In genomic region chr18:67509711-67510110, GRCh38 we compare ENCODE assay signal across 19 cellular contexts. TPM values are rescaled to one million over a fixed set of nuclear protein-coding genes. Genes with fewer than 3 reads are reported as not detected.
DNase-seq lines count a peak whose midpoint lies in the region; TF ChIP-seq lines count a peak whose summit lies in the region.
"Had no signal": no experiment of that assay in that cellular context is flagged by ENCODE, and none has a peak within 500 bp of the region (broad histone marks: within the 10 kb centered on the region; RNA-seq: fewer than 3 reads in every experiment).

No MANE protein-coding gene starts in this region.

- no peak overlapping the region for H2BK120ac ChIP-seq in H9 (ENCODE audit: low read depth, low read length, poor library complexity, severe bottlenecking)

- H3K4ac ChIP-seq in H9 (ENCODE audit: low read depth, low read length): no peak overlapping the region

- no peak overlapping the region for H4K5ac ChIP-seq in H9 (ENCODE audit: insufficient read length, low read depth, low read length)

- H4K20me1 ChIP-seq in H9 (ENCODE audit: control insufficient read depth, insufficient read depth, insufficient read length): no peaks in the 10 kb centered on the region

- no peak overlapping the region for H2BK15ac ChIP-seq in H9 (ENCODE audit: low read depth, low read length)

- H3K36me3 ChIP-seq in adipocyte (ENCODE audit: control insufficient read depth, insufficient read depth, low read length, severe bottlenecking): peaks cover 33% of the 10 kb centered on the region
- H3K36me3 ChIP-seq: lower lobe of right lung, neural progenitor cell had no signal

- no peaks in the 10 kb centered on the region for H3K79me1 ChIP-seq in H9 (ENCODE audit: insufficient read depth, low read depth, low read length, poor library complexity, severe bottlenecking)

- H3K23ac ChIP-seq in H9 (ENCODE audit: insufficient read length, low read depth, low read length): no peak overlapping the region

- TF ChIP-seq CTCF in H9 (conservative IDR thresholded peaks at IDR 0.05): no peak

- no peak overlapping the region for H3K14ac ChIP-seq in H9 (ENCODE audit: insufficient read depth, low read length)

- no peak overlapping the region for H2BK5ac ChIP-seq in H9 (ENCODE audit: insufficient read length, low read length)

- no peak overlapping the region for H3T11ph ChIP-seq in H9 (ENCODE audit: low read length)

- H2AFZ ChIP-seq in H9 (ENCODE audit: low read length): no peak overlapping the region
- H2AFZ ChIP-seq: neural progenitor cell had no signal

- H3K27me3 Mint-ChIP-seq in H9 (ENCODE audit: low read depth): no peaks in the 10 kb centered on the region
- H3K27me3 Mint-ChIP-seq: activated CD4-positive, alpha-beta memory T cell treated with anti-CD3 and anti-CD28 coated beads for 36 hours had no signal

- H3K4me2 ChIP-seq in H9 (ENCODE audit: insufficient read depth, insufficient read length, low read length): no peak overlapping the region
- H3K4me2 ChIP-seq: neural progenitor cell had no signal

- no peaks in the 10 kb centered on the region for H3K23me2 ChIP-seq in H9 (ENCODE audit: insufficient read length, low read depth, low read length, poor library complexity, severe bottlenecking)

- H3K27ac ChIP-seq in H9 (ENCODE audit: insufficient read length, low read depth, low read length): no peak overlapping the region
- H3K27ac ChIP-seq: foreskin keratinocyte, lower lobe of right lung, neural progenitor cell had no signal

- DNase-seq in EH (ENCODE audit: low read depth) (peak; percentile 74), adipocyte (ENCODE audit: low read depth) (peak; percentile 60), fibroblast of peridontal ligament (ENCODE audit: extremely low read depth) (peak; percentile 91), pons (ENCODE audit: low spot score) (peak; percentile 93), erythroblast (lab: John Stamatoyannopoulos, UW) (no peak), DMS53 treated with DMSO at 0.1 percent for 48 hours (lab: John Stamatoyannopoulos, UW; ENCODE audit: unreplicated experiment) (no peak), H9 (no peak)
- no peak for DNase-seq in activated CD4-positive, CD25-positive, alpha-beta regulatory T cell treated with anti-CD3 and anti-CD28 coated beads, Interleukin-2, amount 50 U/mL, for 72 hours
- DNase-seq: activated CD4-positive, alpha-beta memory T cell treated with anti-CD3 and anti-CD28 coated beads for 36 hours; activated T-cell treated with anti-CD3 and anti-CD28 coated beads, Interleukin-2, amount 50 U/mL, for 72 hours; cortex of kidney; foreskin keratinocyte; lower lobe of right lung; NCI-H187 treated with DMSO at 0.1 percent for 48 hours; NCI-H526 treated with DMSO at 0.1 percent for 48 hours; PC-3; right cardiac atrium had no signal

- H2AK5ac ChIP-seq in H9 (ENCODE audit: insufficient read length, low read length): no peak overlapping the region

- no peak overlapping the region for H2BK12ac ChIP-seq in H9 (ENCODE audit: insufficient read length, low read depth, low read length)

- H3K9me3 Mint-ChIP-seq in H9: 0 out of 5 replicates have a peak, but pooled peaks cover 0 to 2% of the 10 kb centered on the region in 2 experiments
- H3K9me3 Mint-ChIP-seq: activated CD4-positive, alpha-beta memory T cell treated with anti-CD3 and anti-CD28 coated beads for 36 hours had no signal

- H3K18ac ChIP-seq in H9 (ENCODE audit: insufficient read length, low read depth, low read length): no peak overlapping the region

- peaks cover 23% of the 10 kb centered on the region for H3K4me1 ChIP-seq in adipocyte (ENCODE audit: control insufficient read depth, insufficient read depth, low read length)
- H3K4me1 ChIP-seq in H9 (ENCODE audit: insufficient read depth, low read length): peaks cover 4% of the 10 kb centered on the region; the same call in 1 of the 2 replicates
- H3K4me1 ChIP-seq: foreskin keratinocyte, lower lobe of right lung had no signal

- H3K4me3 Mint-ChIP-seq in H9: no peak overlapping the region
- H3K4me3 Mint-ChIP-seq: activated CD4-positive, alpha-beta memory T cell treated with anti-CD3 and anti-CD28 coated beads for 36 hours; activated T-cell treated with anti-CD3 and anti-CD28 coated beads, Interleukin-2, amount 50 U/mL, for 72 hours; CD14-positive monocyte; neural progenitor cell had no signal

- peaks cover 16% of the 10 kb centered on the region; the same call in 1 of the 2 replicates for H3K79me2 ChIP-seq in H9 (ENCODE audit: insufficient read depth, low read length)

- H3K4me1 Mint-ChIP-seq in H9: peaks cover 17 to 23% of the 10 kb centered on the region in 2 experiments
- H3K4me1 Mint-ChIP-seq: CD14-positive monocyte, neural progenitor cell had no signal

- H3K27ac Mint-ChIP-seq in H9: no peak overlapping the region
- H3K27ac Mint-ChIP-seq: activated CD4-positive, alpha-beta memory T cell treated with anti-CD3 and anti-CD28 coated beads for 36 hours; activated T-cell treated with anti-CD3 and anti-CD28 coated beads, Interleukin-2, amount 50 U/mL, for 72 hours; CD14-positive monocyte; neural progenitor cell had no signal

- no CpG with 5 or more reads among the region's 3 CpGs for WGBS in H9 (ENCODE audit: extremely low coverage, insufficient read length, low lambda C conversion rate)

- H3K4me3 ChIP-seq in adipocyte (ENCODE audit: low read length): peak overlapping the region; percentile 18
- H3K4me3 ChIP-seq: lower lobe of right lung, neural progenitor cell had no signal

- H4K8ac ChIP-seq in H9 (replicated peaks; ENCODE audit: insufficient read length, low read depth, low read length): no peak overlapping the region

- H3K27me3 ChIP-seq in adipocyte (replicated peaks; ENCODE audit: control insufficient read depth, insufficient read depth, low read length): no peaks in the 10 kb centered on the region
- H3K27me3 ChIP-seq in H9 (ENCODE audit: insufficient read depth, low read length): no peaks in the 10 kb centered on the region
- H3K27me3 ChIP-seq: foreskin keratinocyte, neural progenitor cell had no signal

- H3K56ac ChIP-seq in H9 (ENCODE audit: insufficient read length, low read depth, low read length): no peak overlapping the region

- H3K9ac ChIP-seq in adipocyte (ENCODE audit: low read length): no peak overlapping the region
- no peak overlapping the region for H3K9ac ChIP-seq in H9 (ENCODE audit: extremely low read depth, insufficient read length, low read length)
- H3K9ac ChIP-seq: neural progenitor cell had no signal

- H3K36me3 Mint-ChIP-seq in H9 (ENCODE audit: insufficient read depth in 1 of 3, low read depth in 3 of 3): peaks cover 9 to 31% (median 10%) of the 10 kb centered on the region in 3 experiments
- H3K36me3 Mint-ChIP-seq: activated CD4-positive, alpha-beta memory T cell treated with anti-CD3 and anti-CD28 coated beads for 36 hours; CD14-positive monocyte had no signal

- H3K9me3 ChIP-seq in adipocyte (ENCODE audit: control insufficient read depth, low read length): no peaks in the 10 kb centered on the region
- no peaks in the 10 kb centered on the region for H3K9me3 ChIP-seq in H9 (ENCODE audit: control insufficient read depth, low read depth, low read length)
- H3K9me3 ChIP-seq: lower lobe of right lung had no signal

- no peak for TF ChIP-seq POLR2A in erythroblast (IDR thresholded peaks at IDR 0.05; ENCODE audit: low read length)

- H4K91ac ChIP-seq in H9 (ENCODE audit: insufficient read length, low read depth, low read length): no peak overlapping the region

- no peak overlapping the region for H2BK20ac ChIP-seq in H9 (ENCODE audit: low read depth, low read length, poor library complexity, severe bottlenecking)

RNA-seq across cellular contexts. Expression of gene DSEL, which starts 6.8 kb away (rescaled TPM):
- 5.3 and 6.0 TPM in 2 replicates for total RNA-seq in H9 (2021)

Comparison
In these comparisons a context has a peak if more than half of its experiments do, and no peak if none do; other contexts are left out.
1. DNase-seq: peak in EH (single experiment), adipocyte (single experiment), fibroblast of peridontal ligament (single experiment) and pons (single experiment); none in erythroblast (0 of 2), activated CD4-positive, CD25-positive, alpha-beta regulatory T cell treated with anti-CD3 and anti-CD28 coated beads, Interleukin-2, amount 50 U/mL, for 72 hours (single experiment), DMS53 treated with DMSO at 0.1 percent for 48 hours (single experiment) and H9 (single experiment).